Comparison of ENCODE assay signal across 18 cellular contexts in the genomic region with DNA sequence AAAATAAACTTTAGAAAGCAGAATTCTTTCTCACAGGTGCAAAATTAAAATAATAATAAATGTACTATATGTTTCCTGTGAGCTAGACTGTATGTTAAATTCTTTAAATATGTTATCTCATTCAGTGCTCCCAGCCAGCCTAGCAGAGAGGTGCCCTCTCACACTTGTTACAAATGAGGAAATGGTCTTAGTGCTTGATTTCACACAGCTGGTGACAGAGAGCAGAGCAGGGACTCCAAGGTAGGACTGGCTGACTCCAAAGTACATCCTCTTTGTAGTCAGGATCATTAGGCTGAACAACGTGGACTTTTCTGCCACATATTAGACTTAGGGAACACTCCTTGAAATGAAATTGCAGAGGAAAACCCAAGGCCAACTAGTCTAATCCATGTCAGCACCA.
DNase-seq lines count a peak whose midpoint lies in the region; ATAC-seq and TF ChIP-seq lines count a peak whose summit lies in the region.
"Had no signal": no experiment of that assay in that cellular context is flagged by ENCODE, and none has a peak within 500 bp of the region (broad histone marks: within the 10 kb centered on the region; RNA-seq: fewer than 3 reads in every experiment).

No MANE protein-coding gene starts in this region.

- ATAC-seq in GM19328 (IDR thresholded peaks at IDR 0.05; ENCODE audit: unreplicated experiment) (peak; percentile 68), HG02610 (IDR thresholded peaks at IDR 0.05; ENCODE audit: unreplicated experiment) (peak; percentile 59), left lobe of liver (peak; percentile 26), HG02571 (IDR thresholded peaks at IDR 0.05; ENCODE audit: unreplicated experiment) (no peak)
- ATAC-seq: activated CD4-positive, CD25-positive, alpha-beta regulatory T cell treated with anti-CD3 and anti-CD28 coated beads, Interleukin-2, amount 50 U/mL, for 24 hours; HCT116; heart left ventricle; psoas muscle; T-cell had no signal

- intact Hi-C loops in lower leg skin (cut with DNase I; ENCODE audit: low total_unique reads), result no loop called here

- H3K4me3 ChIP-seq in Jurkat, Clone E6-1 (ENCODE audit: low read length), result no peak overlapping the region
- H3K4me3 ChIP-seq in lower leg skin (ENCODE audit: low read depth, poor library complexity, severe bottlenecking), result no peak overlapping the region
- H3K4me3 ChIP-seq: colonic mucosa, heart left ventricle, psoas muscle, thoracic aorta had no signal

- WGBS in lower leg skin, 2 donors, result 21 to 27% methylated on average over 1 of the region's 1 CpG

- no peak for TF ChIP-seq POLR2A in lower leg skin (IDR thresholded peaks at IDR 0.05)

- TF ChIP-seq CTCF in lower leg skin (IDR thresholded peaks at IDR 0.05), result no peak

- peak; percentile 32 for DNase-seq in Jurkat, Clone E6-1 (ENCODE audit: low read depth, low spot score)
- DNase-seq in left lobe of liver (ENCODE audit: low spot score) (no peak), NCI-H1105 treated with DMSO at 0.1 percent for 48 hours (lab: John Stamatoyannopoulos, UW) (no peak), lower leg skin (ENCODE audit: low spot score in 2 of 2) (no peak), NCI-H774 (lab: John Stamatoyannopoulos, UW) (no peak)
- DNase-seq: activated T-cell treated with anti-CD3 and anti-CD28 coated beads, Interleukin-2, amount 50 U/mL, for 1 hour; CD4-positive, alpha-beta memory T cell; colonic mucosa; erythroblast; heart left ventricle; psoas muscle; T-cell had no signal
